Comparison of ENCODE assay signal across 8 cellular contexts in the genomic region with DNA sequence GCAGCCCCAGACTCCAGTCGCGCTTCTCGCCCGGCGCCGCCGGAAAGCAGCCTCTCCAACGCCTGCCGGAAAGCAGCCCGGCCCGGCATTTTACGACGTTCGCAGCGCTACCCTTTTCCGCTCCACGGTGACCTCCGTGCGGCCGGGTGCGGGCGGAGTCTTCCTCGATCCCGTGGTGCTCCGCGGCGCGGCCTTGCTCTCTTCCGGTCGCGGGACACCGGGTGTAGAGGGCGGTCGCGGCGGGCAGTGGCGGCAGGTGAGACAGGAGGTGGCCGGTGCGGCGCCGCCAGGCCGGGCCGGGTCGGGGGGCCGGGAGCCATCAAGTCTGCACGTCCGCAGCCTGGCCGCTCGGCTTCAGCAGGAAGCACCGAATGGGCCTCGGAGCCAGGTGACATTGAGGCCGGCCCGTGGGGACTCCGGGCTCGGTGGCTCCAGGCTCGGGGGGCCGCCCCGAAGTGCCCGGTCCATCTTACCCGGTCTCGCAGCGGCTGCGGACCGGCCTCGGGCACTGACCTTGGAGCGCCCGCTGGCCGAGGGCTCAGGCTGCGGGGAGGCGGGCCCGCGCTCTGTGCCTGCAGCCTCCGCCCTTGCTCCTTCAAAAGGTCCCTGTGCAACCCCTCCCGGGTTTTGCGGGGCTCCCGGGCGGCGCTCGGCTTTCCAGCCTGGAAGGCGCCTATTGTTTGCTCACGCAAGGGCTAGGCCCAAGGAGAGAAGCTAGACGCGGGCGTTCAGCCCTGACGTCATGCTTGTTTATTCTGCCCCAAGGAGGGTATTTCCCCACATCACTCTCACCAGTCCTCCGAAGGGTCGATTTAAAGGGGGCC.
DNase-seq lines count a peak whose midpoint lies in the region; ATAC-seq lines count a peak whose summit lies in the region.

A gene (plus strand): TSS at position 199 of the 824 bp plus-strand sequence. CDS start 1,511 bp downstream, outside the sequence.
A gene (minus strand): TSS at position 48 of the 824 bp plus-strand sequence. CDS start 249 bp downstream, outside the sequence.

- peak within 1 kb of the TSS; percentile 95 for H3K27ac Mint-ChIP-seq in central memory CD8-positive, alpha-beta T cell (ENCODE audit: low read depth)

- ATAC-seq in GM19043 (IDR thresholded peaks at IDR 0.05; ENCODE audit: low read depth, unreplicated experiment) = peak; percentile 76
- ATAC-seq in HG03354 (IDR thresholded peaks at IDR 0.05; ENCODE audit: poor library complexity, severe bottlenecking, unreplicated experiment) = peak; percentile 83
- ATAC-seq in activated CD4-positive, CD25-positive, alpha-beta regulatory T cell treated with anti-CD3 and anti-CD28 coated beads, Interleukin-2, amount 50 U/mL, for 24 hours = peak; percentile 93 to 94
- peak; percentile 88 for ATAC-seq in central memory CD8-positive, alpha-beta T cell (replicated peaks; ENCODE audit: extremely low read depth, poor library complexity, severe bottlenecking)

- peaks cover 38% of the 10 kb centered on the region for H3K36me3 Mint-ChIP-seq in central memory CD8-positive, alpha-beta T cell (ENCODE audit: insufficient read depth)

- H3K9me3 Mint-ChIP-seq in central memory CD8-positive, alpha-beta T cell = no peaks in the 10 kb centered on the region

- H3K4me3 Mint-ChIP-seq in central memory CD8-positive, alpha-beta T cell = peak within 1 kb of the TSS; percentile 87

- peak; percentile 98 for DNase-seq in AG20443 (ENCODE audit: low spot score)
- peak; percentile 42 to 81 for DNase-seq in NCI-H446 (lab: John Stamatoyannopoulos, UW)
- peak; percentile 81 to 87 for DNase-seq in central memory CD8-positive, alpha-beta T cell (ENCODE audit: low spot score in 2 of 2)
- DNase-seq in islet precursor cell = peak; percentile 95
- peak; percentile 91 for DNase-seq in stimulated activated CD4-positive, alpha-beta T cell treated with anti-CD3 and anti-CD28 coated beads, Interleukin-12 subunit alpha, Interleukin-12 subunit beta, amount 100 ng/mL, for 4 hours

- H3K27me3 Mint-ChIP-seq in central memory CD8-positive, alpha-beta T cell = no peaks in the 10 kb centered on the region

- H3K4me1 Mint-ChIP-seq in central memory CD8-positive, alpha-beta T cell = peaks cover 48% of the 10 kb centered on the region

Comparison
In these comparisons a context has a peak if more than half of its experiments do, and no peak if none do; other contexts are left out.
1. Peak in every context shown above with its lines: DNase-seq and ATAC-seq.